1 cellular context compared by ENCODE assay signal in genomic region chr12:110174373-110174996, GRCh38.
TF ChIP-seq lines count a peak whose summit lies in the region.

No MANE protein-coding gene starts in this region.

TF ChIP-seq in GM23338, 12 proteins besides CTCF, POLR2A, EP300 and RAD21 (continued from another document):
- TF ChIP-seq JUNB (IDR thresholded peaks at IDR 0.05; ENCODE audit: unreplicated experiment) (no peak), STAT1 (IDR thresholded peaks at IDR 0.05; ENCODE audit: unreplicated experiment) (no peak), EZH2 (IDR thresholded peaks at IDR 0.05; ENCODE audit: low read depth, unreplicated experiment) (no peak), EZH2phosphoT487 (IDR thresholded peaks at IDR 0.05; ENCODE audit: unreplicated experiment) (no peak), REST (IDR thresholded peaks at IDR 0.05; ENCODE audit: unreplicated experiment) (no peak), POLR2AphosphoS5 (IDR thresholded peaks at IDR 0.05; ENCODE audit: low read depth) (no peak), ZNF114 (CRISPR knock-in tag; IDR thresholded peaks at IDR 0.05) (no peak), NANOG (IDR thresholded peaks at IDR 0.05; ENCODE audit: borderline replicate concordance) (no peak), CREB1 (CRISPR knock-in tag; IDR thresholded peaks at IDR 0.05; ENCODE audit: low read depth) (no peak), ZNF331 (CRISPR knock-in tag; IDR thresholded peaks at IDR 0.05; ENCODE audit: low read depth) (no peak), ETS1 (IDR thresholded peaks at IDR 0.05) (no peak)
